8 cellular contexts compared by ENCODE assay signal in the genomic region with DNA sequence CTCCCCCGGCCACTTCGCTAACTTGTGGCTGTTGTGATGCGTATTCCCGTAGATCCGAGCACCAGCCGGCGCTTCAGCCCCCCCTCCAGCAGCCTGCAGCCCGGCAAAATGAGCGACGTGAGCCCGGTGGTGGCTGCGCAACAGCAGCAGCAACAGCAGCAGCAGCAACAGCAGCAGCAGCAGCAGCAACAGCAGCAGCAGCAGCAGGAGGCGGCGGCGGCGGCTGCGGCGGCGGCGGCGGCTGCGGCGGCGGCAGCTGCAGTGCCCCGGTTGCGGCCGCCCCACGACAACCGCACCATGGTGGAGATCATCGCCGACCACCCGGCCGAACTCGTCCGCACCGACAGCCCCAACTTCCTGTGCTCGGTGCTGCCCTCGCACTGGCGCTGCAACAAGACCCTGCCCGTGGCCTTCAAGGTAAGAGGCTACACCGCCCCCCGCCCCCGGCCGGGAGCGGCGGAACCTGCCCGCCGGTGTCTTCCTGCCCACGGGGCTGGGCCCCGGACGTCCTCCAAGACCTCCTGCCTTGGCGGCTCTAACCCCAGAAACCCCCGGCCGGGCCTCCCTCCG.
DNase-seq lines count a peak whose midpoint lies in the region; ATAC-seq and TF ChIP-seq lines count a peak whose summit lies in the region.

No MANE protein-coding gene starts in this region.

- H3K4me3 ChIP-seq in cardiac fibroblast (replicated peaks in 1 of 2; ENCODE audit: low read depth in 2 of 2, low read length in 2 of 2) = peak overlapping the region; percentile 86 to 95

- ATAC-seq in HG02798 (IDR thresholded peaks at IDR 0.05; ENCODE audit: poor library complexity, unreplicated experiment) = no peak

- TF ChIP-seq CTCF in cardiac fibroblast (IDR thresholded peaks at IDR 0.05; ENCODE audit: low read depth, low read length) = no peak

- DNase-seq in 8988T = peak; percentile 38
- peak; percentile 61 for DNase-seq in HCEC 1CT
- DNase-seq in T-helper 22 cell (ENCODE audit: low read depth) = peak; percentile 60
- DNase-seq in cardiac fibroblast (ENCODE audit: low read depth in 2 of 2) = peak; percentile 63 to 71
- DNase-seq in left kidney (ENCODE audit: low read depth, low spot score) = peak; percentile 74
- DNase-seq in stimulated activated CD4-positive, alpha-beta T cell treated with anti-CD3 and anti-CD28 coated beads, TNF-alpha, amount 100 ng/mL, for 48 hours (ENCODE audit: low read depth in 3 of 3) = peak in 2 of 3 donors; percentile 19 to 32
- no peak for DNase-seq in NCI-H2107 (lab: John Stamatoyannopoulos, UW)
